In the genomic region with DNA sequence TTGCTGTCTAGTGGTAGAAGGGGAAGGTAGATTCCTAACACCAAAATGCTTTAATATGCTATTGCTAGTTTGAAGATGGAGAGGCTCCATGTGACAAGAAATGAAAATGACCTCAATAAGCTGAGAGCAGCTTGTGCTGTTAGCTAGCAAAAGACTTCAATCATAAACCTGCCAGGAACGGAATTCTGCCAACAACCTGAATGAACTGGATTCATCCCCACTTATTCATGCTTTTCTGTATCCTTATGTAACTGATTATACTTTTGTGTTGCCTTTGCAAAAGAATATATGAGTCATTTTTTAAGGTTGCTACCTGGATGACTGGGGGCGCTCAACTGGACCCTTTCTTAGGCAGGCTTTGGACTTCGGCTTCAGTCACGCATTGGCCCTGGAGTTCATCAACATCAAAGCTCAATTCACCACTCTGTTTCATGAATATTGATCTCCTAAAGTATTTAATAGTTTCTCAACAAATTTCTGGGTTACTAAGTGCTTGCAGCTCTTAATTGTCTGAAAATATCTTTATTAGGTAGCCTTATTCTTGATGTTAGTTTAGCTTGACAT, we compare ENCODE assay signal across 31 cellular contexts.
"Had no signal": no experiment of that assay in that cellular context is flagged by ENCODE, and none has a peak within 500 bp of the region (broad histone marks: within the 10 kb centered on the region; RNA-seq: fewer than 3 reads in every experiment).

No MANE protein-coding gene starts in this region.

- H3K9me3 ChIP-seq: Peyer's patch had no signal

- H3K36me3 ChIP-seq: Peyer's patch had no signal

- H3K4me3 ChIP-seq: K562, Peyer's patch had no signal

- H3K27ac ChIP-seq: Peyer's patch, VCaP had no signal

- ATAC-seq: activated CD8-positive, alpha-beta memory T cell treated with anti-CD3 and anti-CD28 coated beads, Interleukin-2, amount 10 ng/mL, durations not matched to agents 7 days and 5 days; activated naive CD8-positive, alpha-beta T cell treated with anti-CD3 and anti-CD28 coated beads, Interleukin-2, amount 50 U/mL, for 24 hours; K562; PC-3 had no signal

- DNase-seq: activated B cell treated with CpG ODN at 0.5 μM for 24 hours; activated CD4-positive, alpha-beta memory T cell treated with anti-CD3 and anti-CD28 coated beads, Interleukin-2, amount 10 ng/mL, durations not matched to agents 7 days and 5 days; activated CD4-positive, alpha-beta T cell treated with anti-CD3 and anti-CD28 coated beads for 4 hours; activated CD4-positive, alpha-beta T cell treated with anti-CD3 and anti-CD28 coated beads, Interleukin-2, amount 50 U/mL, for 1 hour; activated CD4-positive, CD25-positive, alpha-beta regulatory T cell treated with anti-CD3 and anti-CD28 coated beads, Interleukin-2, amount 50 U/mL, for 72 hours; activated CD8-positive, alpha-beta memory T cell treated with anti-CD3 and anti-CD28 coated beads for 24 hours; activated CD8-positive, alpha-beta memory T cell treated with anti-CD3 and anti-CD28 coated beads, Interleukin-2, amount 10 ng/mL, durations not matched to agents 7 days and 5 days; activated CD8-positive, alpha-beta memory T cell treated with anti-CD3 and anti-CD28 coated beads, Interleukin-2, amount 50 U/mL, for 48 hours; activated effector memory CD4-positive, alpha-beta T cell treated with Interleukin-2 at 50 U/mL for 16 hours; activated naive CD4-positive, alpha-beta T cell treated with anti-CD3 and anti-CD28 coated beads, Interleukin-2, amount 10 ng/mL, durations not matched to agents 7 days and 5 days; activated naive CD8-positive, alpha-beta T cell treated with anti-CD3 and anti-CD28 coated beads, Interleukin-2, amount 50 U/mL, for 24 hours; activated T-cell treated with anti-CD3 and anti-CD28 coated beads, Interleukin-2, amount 50 U/mL, for 48 hours; anterior cingulate cortex; central memory CD4-positive, alpha-beta T cell; NCI-H1105; NCI-H1417 treated with DMSO at 0.1 percent for 48 hours; NCI-H187 treated with DMSO at 0.1 percent for 48 hours; NCI-H2081 treated with DMSO at 0.1 percent for 48 hours; NCI-H2171; NCI-H510A; NCI-H748 treated with DMSO at 0.1 percent for 48 hours; NK-92 treated with Interleukin-12 subunit alpha and Interleukin-12 subunit beta, amount 100 ng/mL, for 24 hours; PC-3; Peyer's patch; RPMI8226; SW 1271; T-helper 1 cell; T-helper 2 cell; T-helper 9 cell had no signal

- H3K27me3 ChIP-seq: Peyer's patch had no signal
